ENCODE assay signal across 8 cellular contexts in genomic region chr7:28409716-28410627, GRCh38. TPM values are rescaled to one million over a fixed set of nuclear protein-coding genes. Genes with fewer than 3 reads are reported as not detected.
DNase-seq lines count a peak whose midpoint lies in the region; ATAC-seq and TF ChIP-seq lines count a peak whose summit lies in the region.

No MANE protein-coding gene starts in this region.

- DNase-seq in ELR (ENCODE audit: low read depth) (peak; percentile 55), HL-60 (ENCODE audit: low read depth in 1 of 2, low spot score in 1 of 2) (no peak), amniotic epithelial cell (ENCODE audit: low read depth) (peak; percentile 22), right cardiac atrium (peak; percentile 51 to 80 (median 77)), retina (peak; percentile 74), Kasumi-1 (lab: John Stamatoyannopoulos, UW) (no peak), A172 (ENCODE audit: low spot score) (no peak)

- ATAC-seq in right cardiac atrium (peak; percentile 28 to 36), HG03159 (IDR thresholded peaks at IDR 0.05; ENCODE audit: unreplicated experiment) (no peak)

- H3K9me3 ChIP-seq in right cardiac atrium (ENCODE audit: control insufficient read depth, low read length): no peaks in the 10 kb centered on the region

- H3K27ac ChIP-seq in HL-60 (replicated peaks) (no peak overlapping the region), right cardiac atrium (ENCODE audit: low read length) (peak overlapping the region; percentile 53)

- H3K4me3 ChIP-seq in HL-60 (replicated peaks; ENCODE audit: insufficient read depth, low read length): peak overlapping the region; percentile 28
- peak overlapping the region; percentile 61 for H3K4me3 ChIP-seq in right cardiac atrium (ENCODE audit: low read length)

- TF ChIP-seq CTCF in HL-60 (IDR thresholded peaks at IDR 0.05; ENCODE audit: insufficient read depth, low read length): no peak

- intact Hi-C loops in right cardiac atrium (cut with DNase I): loop anchor here in 1 of 4 donors (5.0 kb wide), 1 partner anchor 212 kb away; no protein-coding TSS in a partner anchor

- under 1% methylated on average over 92 of the region's 92 CpGs for WGBS in right cardiac atrium

- peaks cover 7% of the 10 kb centered on the region for H3K4me1 ChIP-seq in right cardiac atrium (ENCODE audit: control insufficient read depth, insufficient read depth, low read length)

- H3K27me3 ChIP-seq in HL-60 (ENCODE audit: insufficient read depth, poor library complexity, severe bottlenecking) (peaks cover 54% of the 10 kb centered on the region), right cardiac atrium (ENCODE audit: control insufficient read depth, insufficient read depth) (no peaks in the 10 kb centered on the region)

RNA-seq across cellular contexts. Expression of gene CREB5, which starts 2.3 kb away (rescaled TPM):
- total RNA-seq in right cardiac atrium: 10 to 100 TPM in 1 of 4 donors, 1 to 10 TPM in 3; 4.0 to 10.8 (median 9.0) TPM
- polyA plus RNA-seq in right cardiac atrium: 20.4 TPM
- 1.4 and 3.2 TPM in 2 replicates for total RNA-seq in A172 (2014; rRNA removed; shearing (Covaris generic))

Comparison
In these comparisons a context has a peak if more than half of its experiments do, and no peak if none do; other contexts are left out.
1. DNase-seq: peak in ELR (single experiment), amniotic epithelial cell (single experiment), right cardiac atrium (3 of 3) and retina (single experiment); none in HL-60 (0 of 2), Kasumi-1 (0 of 2) and A172 (single experiment).